In the genomic region with DNA sequence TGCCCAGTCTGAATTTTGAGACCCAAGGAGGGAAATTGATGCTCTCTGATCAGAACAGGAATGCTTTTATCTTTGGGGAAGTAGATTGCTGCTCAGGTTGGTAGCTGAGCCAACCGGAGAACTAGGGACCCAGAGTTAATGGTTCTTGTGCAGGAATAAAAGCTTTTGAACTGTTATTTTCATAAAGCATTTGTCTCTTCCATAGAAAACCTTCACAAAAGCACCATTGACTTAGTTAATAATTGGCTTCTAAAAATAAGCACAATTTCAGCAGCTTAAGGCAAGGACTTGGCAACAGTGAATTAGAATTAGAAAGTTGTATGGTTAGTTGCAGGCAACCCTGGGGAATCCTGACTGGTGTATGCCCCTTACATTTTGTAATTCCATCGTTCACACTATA, we compare ENCODE assay signal across 18 cellular contexts. TPM values are rescaled to one million over a fixed set of nuclear protein-coding genes. Genes with fewer than 3 reads are reported as not detected.
DNase-seq lines count a peak whose midpoint lies in the region; ATAC-seq and TF ChIP-seq lines count a peak whose summit lies in the region.
"Had no signal": no experiment of that assay in that cellular context is flagged by ENCODE, and none has a peak within 500 bp of the region (broad histone marks: within the 10 kb centered on the region; RNA-seq: fewer than 3 reads in every experiment).

No MANE protein-coding gene starts in this region.

- H3K27ac Mint-ChIP-seq in activated CD8-positive, alpha-beta T cell treated with anti-CD3 and anti-CD28 coated beads, Interleukin-2, amount 10 ng/mL, durations not matched to agents 7 days and 5 days = peak overlapping the region; percentile 28
- H3K27ac Mint-ChIP-seq in neural crest cell (ENCODE audit: unreplicated experiment) = peak overlapping the region; percentile 57
- H3K27ac Mint-ChIP-seq: CD8-positive, alpha-beta T cell; HFFc6 had no signal

- no peaks in the 10 kb centered on the region for H3K9me3 Mint-ChIP-seq in activated CD8-positive, alpha-beta T cell treated with anti-CD3 and anti-CD28 coated beads, Interleukin-2, amount 10 ng/mL, durations not matched to agents 7 days and 5 days (ENCODE audit: insufficient read depth)
- H3K9me3 Mint-ChIP-seq in neural crest cell = peaks cover 1% of the 10 kb centered on the region
- H3K9me3 Mint-ChIP-seq: CD14-positive monocyte; CD8-positive, alpha-beta T cell; H9; HFFc6 had no signal

- peaks cover 16% of the 10 kb centered on the region for H3K4me1 ChIP-seq in HAP-1
- H3K4me1 ChIP-seq in tibial nerve = no peaks in the 10 kb centered on the region
- H3K4me1 ChIP-seq in testis = no peaks in the 10 kb centered on the region
- H3K4me1 ChIP-seq: A549 had no signal

- TF ChIP-seq POLR2A in tibial nerve (IDR thresholded peaks at IDR 0.05) = no peak
- TF ChIP-seq POLR2A in testis (IDR thresholded peaks at IDR 0.05) = no peak

- peaks cover 6% of the 10 kb centered on the region for H3K4me1 Mint-ChIP-seq in activated CD8-positive, alpha-beta T cell treated with anti-CD3 and anti-CD28 coated beads, Interleukin-2, amount 10 ng/mL, durations not matched to agents 7 days and 5 days (ENCODE audit: low read depth)
- peaks cover 10% of the 10 kb centered on the region for H3K4me1 Mint-ChIP-seq in neural crest cell
- H3K4me1 Mint-ChIP-seq: CD14-positive monocyte, H9 had no signal

- no peaks in the 10 kb centered on the region for H3K27me3 Mint-ChIP-seq in activated CD8-positive, alpha-beta T cell treated with anti-CD3 and anti-CD28 coated beads, Interleukin-2, amount 10 ng/mL, durations not matched to agents 7 days and 5 days (ENCODE audit: low read depth)
- no peaks in the 10 kb centered on the region for H3K27me3 Mint-ChIP-seq in neural crest cell (ENCODE audit: low read depth)

- peaks cover 70% of the 10 kb centered on the region for H3K36me3 Mint-ChIP-seq in activated CD8-positive, alpha-beta T cell treated with anti-CD3 and anti-CD28 coated beads, Interleukin-2, amount 10 ng/mL, durations not matched to agents 7 days and 5 days (ENCODE audit: low read depth)
- peaks cover 14% of the 10 kb centered on the region for H3K36me3 Mint-ChIP-seq in neural crest cell (ENCODE audit: low read depth)

- no peak for ATAC-seq in activated CD8-positive, alpha-beta T cell treated with anti-CD3 and anti-CD28 coated beads, Interleukin-2, amount 10 ng/mL, durations not matched to agents 7 days and 5 days
- ATAC-seq: A549; CD8-positive, alpha-beta T cell; HepG2 had no signal

- no peak overlapping the region for H3K27ac ChIP-seq in tibial nerve
- no peak overlapping the region for H3K27ac ChIP-seq in testis
- H3K27ac ChIP-seq: A549 had no signal

- CTCF ChIA-PET in activated CD8-positive, alpha-beta T cell treated with anti-CD3 and anti-CD28 coated beads, Interleukin-2, amount 10 ng/mL, durations not matched to agents 7 days and 5 days (lab: Charles Lee) = interaction anchor here (1.1 kb wide), 1 partner anchor 59 kb away, joined by 4 read pairs; no protein-coding TSS in a partner anchor

- in situ Hi-C loops in HAP-1 (cut with MboI; ENCODE audit: low sequenced_read_pairs) = no loop called here

- H3K36me3 ChIP-seq in HAP-1 (replicated peaks) (peaks cover 72% of the 10 kb centered on the region), tibial nerve (peaks cover 0 to 91% (median 0%) of the 10 kb centered on the region in 3 donors), testis (ENCODE audit: low read depth, missing control alignments) (no peaks in the 10 kb centered on the region)

- 45 to 46% methylated on average over 2 of the region's 2 CpGs for WGBS in tibial nerve, 2 donors
- WGBS in testis, 2 donors = 90 to 94% methylated on average over 2 of the region's 2 CpGs

- TF ChIP-seq EP300 in tibial nerve (IDR thresholded peaks at IDR 0.05) = no peak

- no peak overlapping the region for H3K4me3 ChIP-seq in HAP-1
- H3K4me3 ChIP-seq in tibial nerve = no peak overlapping the region
- H3K4me3 ChIP-seq in testis = no peak overlapping the region
- H3K4me3 ChIP-seq: A549 had no signal

- no peaks in the 10 kb centered on the region for H3K27me3 ChIP-seq in HAP-1 (ENCODE audit: low read depth)
- H3K27me3 ChIP-seq in tibial nerve = no peaks in the 10 kb centered on the region
- H3K27me3 ChIP-seq in testis = no peaks in the 10 kb centered on the region

- H3K4me3 Mint-ChIP-seq in activated CD8-positive, alpha-beta T cell treated with anti-CD3 and anti-CD28 coated beads, Interleukin-2, amount 10 ng/mL, durations not matched to agents 7 days and 5 days = no peak overlapping the region
- H3K4me3 Mint-ChIP-seq in neural crest cell = no peak overlapping the region
- H3K4me3 Mint-ChIP-seq: CD14-positive monocyte; CD8-positive, alpha-beta T cell; H9; HFFc6 had no signal

- TF ChIP-seq CTCF in neural crest cell (conservative IDR thresholded peaks at IDR 0.05) = no peak
- TF ChIP-seq CTCF in tibial nerve (IDR thresholded peaks at IDR 0.05) = no peak
- TF ChIP-seq CTCF in testis (IDR thresholded peaks at IDR 0.05) = no peak

- DNase-seq in HAP-1 (ENCODE audit: low spot score in 2 of 2) = peak; percentile 63 to 96
- DNase-seq in NCI-H2227 (lab: John Stamatoyannopoulos, UW; ENCODE audit: unreplicated experiment) = peak; percentile 24
- no peak for DNase-seq in activated CD8-positive, alpha-beta T cell treated with anti-CD3 and anti-CD28 coated beads, Interleukin-2, amount 10 ng/mL, durations not matched to agents 7 days and 5 days
- DNase-seq in neural crest cell (ENCODE audit: low read depth, low spot score) = no peak
- DNase-seq in SHP77 treated with DMSO at 0.1 percent for 48 hours (lab: John Stamatoyannopoulos, UW) = no peak
- no peak for DNase-seq in tibial nerve (ENCODE audit: low spot score in 2 of 2)
- no peak for DNase-seq in testis
- DNase-seq: CD8-positive, alpha-beta T cell; COR-L47; DMS153; DND-41; GDM1; GOT3; H9; HFFc6 had no signal

- no peaks in the 10 kb centered on the region for H3K9me3 ChIP-seq in HAP-1
- no peaks in the 10 kb centered on the region for H3K9me3 ChIP-seq in tibial nerve
- H3K9me3 ChIP-seq in testis = no peaks in the 10 kb centered on the region
- H3K9me3 ChIP-seq: A549 had no signal

- intact Hi-C loops in testis (cut with DNase I; ENCODE audit: low total_unique reads) = no loop called here

- POLR2A ChIA-PET in activated CD8-positive, alpha-beta T cell treated with anti-CD3 and anti-CD28 coated beads, Interleukin-2, amount 10 ng/mL, durations not matched to agents 7 days and 5 days (lab: Charles Lee) = no interaction called here

RNA-seq across cellular contexts. Expression of gene MAP2K1, which starts 53.8 kb away (rescaled TPM):
- 100 to 1,000 TPM; 108 to 118 TPM for total RNA-seq in activated CD8-positive, alpha-beta T cell treated with anti-CD3 and anti-CD28 coated beads, Interleukin-2, amount 10 ng/mL, durations not matched to agents 7 days and 5 days
- 43.3 and 43.4 TPM in 2 replicates for total RNA-seq in neural crest cell
- total RNA-seq in tibial nerve = 10 to 100 TPM; 30.2 to 64.8 (median 41.4) TPM
- 10 to 100 TPM; 27.6 to 29.6 TPM for total RNA-seq in testis
- polyA plus RNA-seq in testis (ENCODE audit: insufficient read depth, low read depth, low replicate concordance) = 26.1 TPM

RNA-seq across cellular contexts. Expression of gene SNAPC5, which starts 57.1 kb away (rescaled TPM):
- total RNA-seq in activated CD8-positive, alpha-beta T cell treated with anti-CD3 and anti-CD28 coated beads, Interleukin-2, amount 10 ng/mL, durations not matched to agents 7 days and 5 days = 10 to 100 TPM; 25.0 to 25.7 TPM
- total RNA-seq in neural crest cell = 22.9 and 23.3 TPM in 2 replicates
- total RNA-seq in tibial nerve = 10 to 100 TPM; 12.7 to 25.8 (median 20.9) TPM
- 10 to 100 TPM; 30.7 to 45.4 TPM for total RNA-seq in testis
- polyA plus RNA-seq in testis (ENCODE audit: insufficient read depth, low read depth, low replicate concordance) = 73.9 TPM

Comparison
In these comparisons a context has a peak if more than half of its experiments do, and no peak if none do; other contexts are left out.
1. DNase-seq: peak in HAP-1 (2 of 2) and NCI-H2227 (single experiment); none in activated CD8-positive, alpha-beta T cell treated with anti-CD3 and anti-CD28 coated beads, Interleukin-2, amount 10 ng/mL, durations not matched to agents 7 days and 5 days (single experiment), neural crest cell (single experiment), SHP77 treated with DMSO at 0.1 percent for 48 hours (single experiment), tibial nerve (0 of 2) and testis (single experiment).